Comparison of ENCODE assay signal across 10 cellular contexts in the genomic region with DNA sequence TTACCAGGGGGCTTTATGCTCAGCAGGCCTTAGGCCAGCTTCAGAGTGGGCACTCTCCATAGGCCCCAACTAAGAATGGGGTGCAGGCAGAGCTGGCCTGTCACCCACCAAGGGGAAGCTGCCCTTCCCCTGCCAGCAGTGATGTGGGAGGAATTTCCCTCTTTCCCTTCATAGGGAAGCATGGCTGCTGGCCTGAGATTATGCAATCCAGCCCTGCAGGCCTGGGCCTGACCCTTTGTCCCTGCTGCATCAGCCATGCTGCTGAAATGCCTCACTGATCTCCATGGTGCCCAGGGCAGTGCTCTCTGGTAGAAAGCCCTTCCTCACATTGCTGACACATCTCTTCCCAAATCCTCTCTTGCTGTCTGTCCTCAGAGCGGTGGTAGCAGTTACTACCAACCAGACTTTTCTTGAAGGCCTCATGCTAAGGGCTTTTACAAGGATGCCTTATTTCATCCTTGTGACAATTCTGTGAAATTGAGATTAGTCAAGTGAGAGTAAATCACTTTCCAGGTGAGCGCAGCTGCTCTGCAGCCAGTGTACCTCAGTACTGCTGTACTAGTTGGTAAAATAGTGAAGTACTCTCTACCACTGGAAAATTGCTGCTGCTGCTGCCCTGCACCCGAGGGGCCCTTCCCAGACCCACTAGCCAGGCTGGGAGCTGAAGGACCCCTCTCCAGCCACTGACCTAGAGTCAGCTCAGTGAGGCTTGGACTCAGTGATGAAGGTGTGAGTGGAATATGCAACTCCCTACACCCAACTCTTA. TPM values are rescaled to one million over a fixed set of nuclear protein-coding genes. Genes with fewer than 3 reads are reported as not detected.
DNase-seq lines count a peak whose midpoint lies in the region; ATAC-seq and TF ChIP-seq lines count a peak whose summit lies in the region.
"Had no signal": no experiment of that assay in that cellular context is flagged by ENCODE, and none has a peak within 500 bp of the region (broad histone marks: within the 10 kb centered on the region; RNA-seq: fewer than 3 reads in every experiment).

No MANE protein-coding gene starts in this region.

- no peak overlapping the region for H3K4me3 Mint-ChIP-seq in nephron progenitor cell
- no peak overlapping the region for H3K4me3 Mint-ChIP-seq in glutamatergic neuron (ENCODE audit: unreplicated experiment)
- no peak overlapping the region for H3K4me3 Mint-ChIP-seq in naive thymus-derived CD8-positive, alpha-beta T cell

- H3K27ac Mint-ChIP-seq in nephron progenitor cell (peak overlapping the region; percentile 91), glutamatergic neuron (ENCODE audit: unreplicated experiment) (no peak overlapping the region)
- H3K27ac Mint-ChIP-seq in naive thymus-derived CD8-positive, alpha-beta T cell = no peak overlapping the region

- peaks cover 5% of the 10 kb centered on the region for H3K27me3 Mint-ChIP-seq in nephron progenitor cell (ENCODE audit: low read depth, poor library complexity)
- H3K27me3 Mint-ChIP-seq in glutamatergic neuron (ENCODE audit: unreplicated experiment) = peaks cover 6% of the 10 kb centered on the region
- peaks cover 2 to 20% (median 13%) of the 10 kb centered on the region in 5 donors for H3K27me3 Mint-ChIP-seq in naive thymus-derived CD8-positive, alpha-beta T cell

- POLR2A ChIA-PET in naive thymus-derived CD8-positive, alpha-beta T cell (lab: Charles Lee) = no interaction called here

- H3K4me3 ChIP-seq in fibroblast of villous mesenchyme (ENCODE audit: low read depth, low read length) = no peak overlapping the region

- H3K9me3 Mint-ChIP-seq in nephron progenitor cell = peaks cover 21% of the 10 kb centered on the region
- H3K9me3 Mint-ChIP-seq in glutamatergic neuron (ENCODE audit: unreplicated experiment) = peaks cover 5% of the 10 kb centered on the region
- no peaks in the 10 kb centered on the region for H3K9me3 Mint-ChIP-seq in naive thymus-derived CD8-positive, alpha-beta T cell

- H3K4me1 Mint-ChIP-seq in nephron progenitor cell = peaks cover 31% of the 10 kb centered on the region
- no peaks in the 10 kb centered on the region for H3K4me1 Mint-ChIP-seq in glutamatergic neuron (ENCODE audit: low read depth, unreplicated experiment)
- peaks cover 0 to 4% (median 0%) of the 10 kb centered on the region in 4 donors for H3K4me1 Mint-ChIP-seq in naive thymus-derived CD8-positive, alpha-beta T cell

- H3K36me3 Mint-ChIP-seq in nephron progenitor cell (ENCODE audit: low read depth) = peaks cover 64% of the 10 kb centered on the region
- peaks cover 10% of the 10 kb centered on the region for H3K36me3 Mint-ChIP-seq in glutamatergic neuron (ENCODE audit: unreplicated experiment)
- H3K36me3 Mint-ChIP-seq in naive thymus-derived CD8-positive, alpha-beta T cell = no peaks in the 10 kb centered on the region

- TF ChIP-seq CTCF in fibroblast of villous mesenchyme (IDR thresholded peaks at IDR 0.05; ENCODE audit: insufficient read depth, low read depth, low read length) = no peak
- TF ChIP-seq CTCF in nephron progenitor cell (IDR thresholded peaks at IDR 0.05) = no peak
- no peak for TF ChIP-seq CTCF in glutamatergic neuron (IDR thresholded peaks at IDR 0.05; ENCODE audit: partially characterized antibody, unreplicated experiment)

- ATAC-seq in HG02970 (IDR thresholded peaks at IDR 0.05; ENCODE audit: low FRiP score, unreplicated experiment) = no peak
- ATAC-seq in naive thymus-derived CD8-positive, alpha-beta T cell = no peak

- peak; percentile 27 for DNase-seq in activated effector memory CD4-positive, alpha-beta T cell treated with anti-CD3 and anti-CD28 coated beads, Interleukin-2, amount 50 U/mL, for 16 hours
- DNase-seq in activated effector memory CD4-positive, alpha-beta T cell treated with Interleukin-2 at 50 U/mL for 16 hours = no peak
- peak; percentile 76 for DNase-seq in fibroblast of villous mesenchyme (ENCODE audit: low read depth)
- DNase-seq in nephron progenitor cell = no peak
- DNase-seq in glutamatergic neuron = no peak
- no peak for DNase-seq in NCI-H446 treated with DMSO at 0.1 percent for 48 hours (lab: John Stamatoyannopoulos, UW)
- no peak for DNase-seq in naive thymus-derived CD8-positive, alpha-beta T cell
- DNase-seq: AML-193; NK-92 treated with Interleukin-12 subunit alpha and Interleukin-12 subunit beta, amount 100 ng/mL, for 24 hours had no signal

RNA-seq across cellular contexts. Expression of a gene that starts 33.8 kb away (rescaled TPM):
- total RNA-seq in fibroblast of villous mesenchyme (46.4 and 53.5 TPM in 2 replicates), glutamatergic neuron (ENCODE audit: unreplicated experiment) (41.5 TPM)
- total RNA-seq in naive thymus-derived CD8-positive, alpha-beta T cell = under 1 TPM in 1 of 2 experiments, not detected in 1; 0.13 TPM
- polyA plus RNA-seq in naive thymus-derived CD8-positive, alpha-beta T cell = not detected

RNA-seq across cellular contexts. Expression of a gene that starts 52.3 kb away (rescaled TPM):
- under 0.01 TPM in 2 replicates for total RNA-seq in fibroblast of villous mesenchyme
- not detected for total RNA-seq in glutamatergic neuron (ENCODE audit: unreplicated experiment)
- under 1 TPM in 1 of 2 experiments, not detected in 1; 0.39 TPM for total RNA-seq in naive thymus-derived CD8-positive, alpha-beta T cell
- not detected for polyA plus RNA-seq in naive thymus-derived CD8-positive, alpha-beta T cell

RNA-seq across cellular contexts. Expression of a gene that starts 52.5 kb away (rescaled TPM):
- total RNA-seq in fibroblast of villous mesenchyme (under 0.01 TPM in 1 of 2 replicates, not detected in the other), glutamatergic neuron (ENCODE audit: unreplicated experiment) (0.47 TPM)
- total RNA-seq in naive thymus-derived CD8-positive, alpha-beta T cell = 1 to 10 TPM in 1 of 2 experiments, under 1 TPM in 1; 0.86 to 1.2 TPM
- 1 to 10 TPM in 1 of 3 donors, under 1 TPM in 1, not detected in 1; 0.26 to 2.1 TPM for polyA plus RNA-seq in naive thymus-derived CD8-positive, alpha-beta T cell

Comparison
In these comparisons a context has a peak if more than half of its experiments do, and no peak if none do; other contexts are left out.
1. DNase-seq: peak in activated effector memory CD4-positive, alpha-beta T cell treated with anti-CD3 and anti-CD28 coated beads, Interleukin-2, amount 50 U/mL, for 16 hours (single experiment) and fibroblast of villous mesenchyme (single experiment); none in activated effector memory CD4-positive, alpha-beta T cell treated with Interleukin-2 at 50 U/mL for 16 hours (single experiment), nephron progenitor cell (single experiment), glutamatergic neuron (single experiment), NCI-H446 treated with DMSO at 0.1 percent for 48 hours (single experiment) and naive thymus-derived CD8-positive, alpha-beta T cell (0 of 10).
2. RNA of a gene that starts 33.8 kb away (total RNA-seq): 46.4 to 53.5 TPM in fibroblast of villous mesenchyme and 41.5 TPM in glutamatergic neuron (single experiment); 0.13 TPM in naive thymus-derived CD8-positive, alpha-beta T cell; every median in the first group is over 10 times any median in the second.